1 cellular context compared by ENCODE assay signal in genomic region chr3:98594630-98594961, GRCh38.
TF ChIP-seq lines count a peak whose summit lies in the region.

No MANE protein-coding gene starts in this region.

TF ChIP-seq in HCT116, 20 proteins besides CTCF, POLR2A, EP300 and RAD21:
- TF ChIP-seq SIN3A (IDR thresholded peaks at IDR 0.05; ENCODE audit: low read depth) (no peak), CEBPB (IDR thresholded peaks at IDR 0.05; ENCODE audit: low read depth) (no peak)
